1 cellular context compared by ENCODE assay signal in the genomic region with DNA sequence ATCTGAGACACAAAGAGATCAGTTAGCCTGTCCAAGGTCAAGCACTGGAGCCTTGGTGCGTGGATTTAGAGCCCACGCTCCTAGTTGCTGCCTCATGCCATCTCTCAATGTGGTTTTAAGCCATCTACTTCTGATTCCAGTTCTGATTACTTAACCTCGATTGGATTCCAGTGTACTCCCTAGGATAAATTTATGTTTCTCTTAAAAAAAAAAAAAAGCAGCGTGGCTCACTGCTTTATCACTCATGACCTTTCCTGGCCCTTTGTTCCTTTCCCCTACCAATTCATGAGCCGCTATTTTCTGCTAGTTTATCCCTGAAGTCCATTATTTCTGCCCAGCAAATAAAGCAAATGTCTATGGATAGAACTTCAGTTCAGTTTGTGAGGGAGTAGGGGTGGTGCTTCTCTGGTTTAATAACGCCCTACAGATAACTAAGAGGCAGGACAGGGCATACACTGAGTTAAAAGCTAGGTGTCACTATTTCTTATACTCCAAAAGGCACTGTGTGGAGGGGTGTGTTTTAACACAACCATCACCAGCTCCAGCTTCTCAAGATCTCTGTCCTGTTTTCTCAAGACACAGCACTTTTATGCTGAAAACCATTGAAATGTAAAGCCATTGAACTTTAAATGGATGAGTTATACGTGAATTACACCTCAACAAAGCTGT.
TF ChIP-seq lines count a peak whose summit lies in the region.

No MANE protein-coding gene starts in this region.

TF ChIP-seq in endothelial cell of umbilical vein, 7 proteins besides CTCF, POLR2A, EP300 and RAD21:
- TF ChIP-seq FOS (IDR thresholded peaks at IDR 0.05; ENCODE audit: borderline replicate concordance, insufficient read depth, low read length) (no peak), EZH2 (IDR thresholded peaks at IDR 0.05; ENCODE audit: borderline replicate concordance, low read depth, low read length, severe bottlenecking) (no peak), GATA2 (IDR thresholded peaks at IDR 0.05; ENCODE audit: insufficient read depth, insufficient read length, low read depth, low read length) (no peak), JUN (IDR thresholded peaks at IDR 0.05; ENCODE audit: borderline replicate concordance, insufficient read depth, insufficient read length, low read depth) (no peak), POLR2AphosphoS5 (IDR thresholded peaks at IDR 0.05; ENCODE audit: insufficient read depth, low read depth, low read length) (no peak)
- TF ChIP-seq, protein P1, sequence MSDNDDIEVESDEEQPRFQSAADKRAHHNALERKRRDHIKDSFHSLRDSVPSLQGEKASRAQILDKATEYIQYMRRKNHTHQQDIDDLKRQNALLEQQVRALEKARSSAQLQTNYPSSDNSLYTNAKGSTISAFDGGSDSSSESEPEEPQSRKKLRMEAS (IDR thresholded peaks at IDR 0.05; ENCODE audit: insufficient read depth, insufficient read length): no peak
